In genomic region chr1:222009105-222009730, GRCh38 we compare ENCODE assay signal across 9 cellular contexts.
A peak's percentile ranks its signal among the peaks of the same experiment; 100 is the strongest.
DNase-seq lines count a peak whose midpoint lies in the region; ATAC-seq and TF ChIP-seq lines count a peak whose summit lies in the region.
"Had no signal": no experiment of that assay in that cellular context is flagged by ENCODE, and none has a peak within 500 bp of the region (broad histone marks: within the 10 kb centered on the region; RNA-seq: fewer than 3 reads in every experiment).

No MANE protein-coding gene starts in this region.

- H3K27ac Mint-ChIP-seq in CD14-positive monocyte (peak overlapping the region in 1 of 7 donors; percentile 2), immature natural killer cell (no peak overlapping the region)

- peaks cover 0 to 3% (median 0%) of the 10 kb centered on the region in 7 donors for H3K9me3 Mint-ChIP-seq in CD14-positive monocyte
- no peaks in the 10 kb centered on the region for H3K9me3 Mint-ChIP-seq in activated T-cell treated with anti-CD3 and anti-CD28 coated beads, Interleukin-2, amount 50 U/mL, for 4 hours
- H3K9me3 Mint-ChIP-seq in immature natural killer cell = no peaks in the 10 kb centered on the region

- H3K4me2 ChIP-seq in KMS-11 = no peak overlapping the region

- H3K4me3 ChIP-seq in KMS-11 (IDR thresholded peaks at IDR 0.05; ENCODE audit: insufficient read depth, low read depth, low read length) (no peak overlapping the region), sigmoid colon (no peak overlapping the region)
- H3K4me3 ChIP-seq: lung had no signal

- no peak for DNase-seq in CD14-positive monocyte (ENCODE audit: low spot score)
- no peak for DNase-seq in activated T-cell treated with anti-CD3 and anti-CD28 coated beads, Interleukin-2, amount 50 U/mL, for 4 hours
- DNase-seq in immature natural killer cell = peak; percentile 20 to 43 (median 35)
- DNase-seq in sigmoid colon = no peak
- no peak for DNase-seq in amniotic stem cell (lab: John Stamatoyannopoulos, UW)

- H3K4me3 Mint-ChIP-seq in CD14-positive monocyte (peak overlapping the region in 1 of 2 donors; percentile 68), immature natural killer cell (peak overlapping the region in 2 of 5 donors; percentile 58 to 62)
- H3K4me3 Mint-ChIP-seq in activated T-cell treated with anti-CD3 and anti-CD28 coated beads, Interleukin-2, amount 50 U/mL, for 4 hours = peak overlapping the region; percentile 5

- no peaks in the 10 kb centered on the region for H3K36me3 ChIP-seq in KMS-11 (ENCODE audit: insufficient read depth)
- H3K36me3 ChIP-seq in sigmoid colon = no peaks in the 10 kb centered on the region

- intact Hi-C loops in CD14-positive monocyte (cut with micrococcal nuclease) (no loop called here), sigmoid colon (cut with DNase I) (loop anchor here (5.0 kb wide), 1 partner anchor 532 kb away; no protein-coding TSS in a partner anchor)

- H3K4me1 ChIP-seq in KMS-11 (ENCODE audit: low read depth, poor library complexity, severe bottlenecking) (peaks cover 15% of the 10 kb centered on the region), sigmoid colon (peaks cover 0 to 3% (median 0%) of the 10 kb centered on the region in 4 donors)

- no peak overlapping the region for H3K9ac ChIP-seq in KMS-11

- H3K27ac ChIP-seq in KMS-11 = no peak overlapping the region
- no peak overlapping the region for H3K27ac ChIP-seq in sigmoid colon

- H3K27me3 ChIP-seq in KMS-11 (ENCODE audit: insufficient read depth, low read depth) = no peaks in the 10 kb centered on the region
- H3K27me3 ChIP-seq in sigmoid colon = no peaks in the 10 kb centered on the region

- H3K27me3 Mint-ChIP-seq in CD14-positive monocyte (ENCODE audit: low read depth in 3 of 3) = no peaks in the 10 kb centered on the region
- H3K27me3 Mint-ChIP-seq in activated T-cell treated with anti-CD3 and anti-CD28 coated beads, Interleukin-2, amount 50 U/mL, for 4 hours (ENCODE audit: low read depth) = peaks cover 2% of the 10 kb centered on the region
- H3K27me3 Mint-ChIP-seq in immature natural killer cell (ENCODE audit: low read depth in 3 of 3) = peaks cover 0 to 4% (median 0%) of the 10 kb centered on the region in 3 donors

- ATAC-seq in GM18907 (IDR thresholded peaks at IDR 0.05; ENCODE audit: unreplicated experiment) (peak; percentile 64), HG03108 (IDR thresholded peaks at IDR 0.05; ENCODE audit: unreplicated experiment) (no peak)
- peak; percentile 56 to 67 for ATAC-seq in activated T-cell treated with anti-CD3 and anti-CD28 coated beads, Interleukin-2, amount 50 U/mL, for 4 hours

- no peaks in the 10 kb centered on the region for H3K9me3 ChIP-seq in sigmoid colon

- no peak for TF ChIP-seq POLR2A in sigmoid colon (IDR thresholded peaks at IDR 0.05)

- no peaks in the 10 kb centered on the region for H4K20me1 ChIP-seq in KMS-11 (ENCODE audit: insufficient read depth)

- peak; percentile 48 for TF ChIP-seq CTCF in CD14-positive monocyte (IDR thresholded peaks at IDR 0.05)
- TF ChIP-seq CTCF in KMS-11 (conservative IDR thresholded peaks at IDR 0.05; ENCODE audit: low read depth, low read length) = peak; percentile 67
- peak in 2 of 4 experiments; percentile 5 to 45 for TF ChIP-seq CTCF in sigmoid colon (IDR thresholded peaks at IDR 0.05)

- H3K79me2 ChIP-seq in KMS-11 (ENCODE audit: insufficient read depth, low read depth) = no peaks in the 10 kb centered on the region

- H3K4me1 Mint-ChIP-seq in CD14-positive monocyte (peaks cover 9% of the 10 kb centered on the region), immature natural killer cell (no peaks in the 10 kb centered on the region)
- H3K4me1 Mint-ChIP-seq in activated T-cell treated with anti-CD3 and anti-CD28 coated beads, Interleukin-2, amount 50 U/mL, for 4 hours (ENCODE audit: low read depth) = peaks cover 1% of the 10 kb centered on the region

- peaks cover 0 to 5% of the 10 kb centered on the region in 2 donors for H3K36me3 Mint-ChIP-seq in CD14-positive monocyte
- no peaks in the 10 kb centered on the region for H3K36me3 Mint-ChIP-seq in activated T-cell treated with anti-CD3 and anti-CD28 coated beads, Interleukin-2, amount 50 U/mL, for 4 hours (ENCODE audit: insufficient read depth)
- no peaks in the 10 kb centered on the region for H3K36me3 Mint-ChIP-seq in immature natural killer cell

- no peak overlapping the region for H2AFZ ChIP-seq in KMS-11 (ENCODE audit: low read depth)

- 37 to 42% methylated on average over 2 of the region's 2 CpGs for WGBS in sigmoid colon, 2 donors

- no peak for TF ChIP-seq EP300 in sigmoid colon (IDR thresholded peaks at IDR 0.05)

Comparison
In these comparisons a context has a peak if more than half of its experiments do, and no peak if none do; other contexts are left out.
1. DNase-seq: peak in immature natural killer cell (3 of 3); none in CD14-positive monocyte (single experiment), activated T-cell treated with anti-CD3 and anti-CD28 coated beads, Interleukin-2, amount 50 U/mL, for 4 hours (single experiment), sigmoid colon (single experiment) and amniotic stem cell (single experiment).